8 cellular contexts compared by ENCODE assay signal in the genomic region with DNA sequence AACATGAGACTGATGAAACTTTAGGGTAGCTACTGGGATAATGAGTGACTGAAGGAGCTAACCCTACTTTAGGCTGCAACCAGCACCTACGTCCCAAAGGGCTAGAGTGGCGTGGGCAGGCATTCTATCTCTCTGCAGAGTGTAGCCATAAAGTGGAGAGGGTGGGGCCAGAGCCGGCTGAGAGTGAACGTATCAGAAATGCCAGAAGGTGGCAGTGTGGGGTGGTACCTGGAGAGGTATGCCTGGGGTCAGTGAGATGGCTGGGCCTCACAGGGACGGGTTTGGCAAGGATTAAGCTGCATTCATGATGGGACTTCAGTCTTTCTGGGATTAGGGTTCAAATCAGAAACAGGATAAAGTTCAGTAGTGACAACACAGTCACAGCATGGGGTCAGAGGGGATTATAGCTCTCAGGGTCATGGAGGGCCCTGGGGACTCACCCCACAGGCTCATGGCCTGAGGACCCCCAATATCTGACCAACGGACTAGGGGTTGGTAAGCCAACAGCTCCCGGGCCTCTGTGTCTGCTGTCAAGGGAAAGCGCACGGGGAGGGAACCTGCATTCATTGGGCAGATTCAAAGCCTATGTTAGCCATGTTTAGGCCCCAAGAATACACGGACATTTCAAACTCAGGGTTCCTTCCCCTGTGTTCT.
DNase-seq lines count a peak whose midpoint lies in the region; ATAC-seq and TF ChIP-seq lines count a peak whose summit lies in the region.

No MANE protein-coding gene starts in this region.

- peaks cover 0 to 3% of the 10 kb centered on the region in 2 donors for H3K4me1 ChIP-seq in neuronal stem cell (ENCODE audit: control insufficient read depth in 2 of 2, insufficient read depth in 1 of 2, low read depth in 1 of 2, low read length in 2 of 2)

- no peak overlapping the region for H2BK12ac ChIP-seq in neuronal stem cell (ENCODE audit: low read length)

- H3K9me3 ChIP-seq in neuronal stem cell (replicated peaks in 1 of 2; ENCODE audit: control insufficient read depth in 2 of 2, insufficient read depth in 1 of 2, low read depth in 1 of 2, low read length in 2 of 2) = no peaks in the 10 kb centered on the region

- H4K91ac ChIP-seq in neuronal stem cell (ENCODE audit: low read depth, low read length, poor library complexity) = no peak overlapping the region

- DNase-seq in GM19240 (ENCODE audit: insufficient read length, low spot score) = peak; percentile 37
- DNase-seq in NOMO-1 (lab: John Stamatoyannopoulos, UW; ENCODE audit: unreplicated experiment in 2 of 2) = peak; percentile 33 to 43
- peak; percentile 22 to 50 (median 36) for DNase-seq in activated CD8-positive, alpha-beta memory T cell treated with anti-CD3 and anti-CD28 coated beads for 48 hours (ENCODE audit: low read depth in 2 of 3, low spot score in 2 of 3)
- DNase-seq in epithelial cell of proximal tubule (ENCODE audit: low read depth) = no peak
- DNase-seq in neuronal stem cell (ENCODE audit: low spot score) = peak; percentile 48
- DNase-seq in ureter (ENCODE audit: low spot score) = peak; percentile 69

- no peaks in the 10 kb centered on the region for H3K79me1 ChIP-seq in neuronal stem cell (ENCODE audit: low read depth, low read length)

- H3K36me3 ChIP-seq in neuronal stem cell (replicated peaks in 1 of 2; ENCODE audit: control insufficient read depth in 2 of 2, insufficient read depth in 2 of 2, low read length in 2 of 2) = no peaks in the 10 kb centered on the region

- no peak overlapping the region for H3K4ac ChIP-seq in neuronal stem cell (ENCODE audit: low read length)

- H2AK5ac ChIP-seq in neuronal stem cell (ENCODE audit: low read depth, low read length) = no peak overlapping the region

- H3K18ac ChIP-seq in neuronal stem cell (ENCODE audit: low read length) = no peak overlapping the region

- no peak overlapping the region for H2BK120ac ChIP-seq in neuronal stem cell (ENCODE audit: low read depth, low read length)

- H3K4me3 ChIP-seq in epithelial cell of proximal tubule (ENCODE audit: low read depth, low read length) (no peak overlapping the region), neuronal stem cell (ENCODE audit: low read length in 2 of 2) (no peak overlapping the region)

- no peak overlapping the region for H2AFZ ChIP-seq in neuronal stem cell (ENCODE audit: low read length)

- no CpG with 5 or more reads among the region's 10 CpGs for WGBS in neuronal stem cell (ENCODE audit: extremely low coverage in 2 of 2, insufficient read length in 2 of 2, insufficient replicate concordance in 1 of 2), 2 donors

- no peak overlapping the region for H3K14ac ChIP-seq in neuronal stem cell (ENCODE audit: low read length)

- no peak overlapping the region for H3K23ac ChIP-seq in neuronal stem cell (ENCODE audit: low read depth, low read length, poor library complexity)

- H3K27ac ChIP-seq in C4-2B (no peak overlapping the region), neuronal stem cell (replicated peaks; ENCODE audit: low read length) (no peak overlapping the region)

- no peak overlapping the region for H2BK15ac ChIP-seq in neuronal stem cell (ENCODE audit: low read length)

- no peak overlapping the region for H2BK5ac ChIP-seq in neuronal stem cell (ENCODE audit: low read length)

- peak; percentile 85 for ATAC-seq in HG03521 (IDR thresholded peaks at IDR 0.05; ENCODE audit: unreplicated experiment)

- no peak overlapping the region for H3K4me2 ChIP-seq in neuronal stem cell (ENCODE audit: insufficient read depth, low read length, poor library complexity, severe bottlenecking)

- no peak overlapping the region for H4K8ac ChIP-seq in neuronal stem cell (ENCODE audit: low read depth, low read length)

- H3K9ac ChIP-seq in neuronal stem cell (ENCODE audit: low read depth, low read length, poor library complexity) = no peak overlapping the region

- no peaks in the 10 kb centered on the region for H3K27me3 ChIP-seq in neuronal stem cell (ENCODE audit: control insufficient read depth in 3 of 3, insufficient read depth in 3 of 3, low read depth in 1 of 3, low read length in 3 of 3)

- TF ChIP-seq CTCF in C4-2B (conservative IDR thresholded peaks at IDR 0.05) (peak; percentile 87), epithelial cell of proximal tubule (conservative IDR thresholded peaks at IDR 0.05; ENCODE audit: low read depth, low read length) (peak; percentile 79)
